7 cellular contexts compared by ENCODE assay signal in the genomic region with DNA sequence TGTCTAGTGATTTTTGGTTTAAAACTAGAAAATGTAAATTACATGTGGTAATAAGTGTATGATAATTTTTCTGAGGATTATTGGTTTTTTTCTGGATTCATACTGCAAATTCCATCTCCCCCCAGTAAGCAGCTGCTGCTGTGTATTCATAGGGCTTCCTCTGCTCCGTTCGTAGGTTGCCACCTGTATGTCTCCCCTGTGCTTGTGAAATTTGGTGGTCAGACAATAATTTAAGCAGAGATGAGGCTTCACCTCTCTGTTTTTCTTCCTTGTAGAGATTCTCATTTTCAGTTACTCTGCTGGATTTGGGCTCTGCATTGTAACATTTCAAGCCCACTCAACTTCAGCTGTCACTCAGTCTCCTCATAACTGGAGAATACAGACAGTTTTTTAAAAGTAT.
"Had no signal": no experiment of that assay in that cellular context is flagged by ENCODE, and none has a peak within 500 bp of the region (broad histone marks: within the 10 kb centered on the region; RNA-seq: fewer than 3 reads in every experiment).

No MANE protein-coding gene starts in this region.

- H3K4me3 ChIP-seq: K562 had no signal

- DNase-seq: IMR-90, KBM-7, KG1 had no signal

- H3K4me2 ChIP-seq: KMS-11 had no signal

- H3K9ac ChIP-seq: KMS-11 had no signal

- H3K27ac ChIP-seq: HL-60, KMS-11 had no signal

- ATAC-seq: HepG2, K562 had no signal
